8 cellular contexts compared by ENCODE assay signal in genomic region chr1:44030606-44031050, GRCh38. TPM values are rescaled to one million over a fixed set of nuclear protein-coding genes. Genes with fewer than 3 reads are reported as not detected.
DNase-seq lines count a peak whose midpoint lies in the region; ATAC-seq and TF ChIP-seq lines count a peak whose summit lies in the region.

No MANE protein-coding gene starts in this region.

- DNase-seq in AG20443 (ENCODE audit: low spot score) (peak; percentile 46), GM13976 (ENCODE audit: low spot score) (peak; percentile 68), PC-3 (no peak), breast epithelium (ENCODE audit: low spot score in 2 of 2) (peak in 1 of 2 donors; percentile 63), iris pigment epithelial cell (ENCODE audit: low read depth) (peak; percentile 39), NK-92 (lab: John Stamatoyannopoulos, UW; ENCODE audit: unreplicated experiment) (no peak)
- DNase-seq in stimulated activated CD4-positive, alpha-beta T cell treated with anti-CD3 and anti-CD28 coated beads, Interleukin-12 subunit alpha, Interleukin-12 subunit beta, amount 100 ng/mL, for 48 hours (ENCODE audit: low read depth in 2 of 3, low spot score in 1 of 3): peak; percentile 15 to 34 (median 17)

- TF ChIP-seq CTCF in GM13976 (IDR thresholded peaks at IDR 0.05; ENCODE audit: borderline replicate concordance, control extremely low read depth, extremely low read depth, insufficient read depth, missing control alignments): peak; percentile 17
- TF ChIP-seq CTCF in PC-3 (conservative IDR thresholded peaks at IDR 0.05; ENCODE audit: low read depth, low read length): peak; percentile 23
- no peak for TF ChIP-seq CTCF in breast epithelium (IDR thresholded peaks at IDR 0.05)

- H3K27me3 ChIP-seq in PC-3 (ENCODE audit: low read length): no peaks in the 10 kb centered on the region
- H3K27me3 ChIP-seq in breast epithelium: no peaks in the 10 kb centered on the region

- peak overlapping the region; percentile 90 for H3K4me2 ChIP-seq in PC-3 (ENCODE audit: low read length)

- no peaks in the 10 kb centered on the region for H3K36me3 ChIP-seq in PC-3 (ENCODE audit: low read depth, low read length)
- H3K36me3 ChIP-seq in breast epithelium: no peaks in the 10 kb centered on the region

- peak overlapping the region; percentile 91 for H3K4me3 ChIP-seq in PC-3 (ENCODE audit: low read length)
- H3K4me3 ChIP-seq in breast epithelium: peak overlapping the region; percentile 63 to 84 (median 78)

- no TSS peak for BruUV-seq in PC-3 (replicated peaks; lab: Mats Ljungman, UMichigan)

- intact Hi-C loops in PC-3 (cut with micrococcal nuclease): no loop called here
- intact Hi-C loops in breast epithelium (cut with DNase I; ENCODE audit: low total_unique reads): loop anchor here (10.0 kb wide), 1 partner anchor 266 kb away; no protein-coding TSS in a partner anchor

- H3K4me1 ChIP-seq in PC-3 (ENCODE audit: insufficient read depth, low read length): peaks cover 49% of the 10 kb centered on the region
- peaks cover 0 to 12% of the 10 kb centered on the region in 2 donors for H3K4me1 ChIP-seq in breast epithelium

- H2AFZ ChIP-seq in PC-3 (ENCODE audit: low read length): peak overlapping the region; percentile 45; the same call in 1 of the 2 replicates

- H3K9me2 ChIP-seq in PC-3 (replicated peaks; ENCODE audit: low read length): no peaks in the 10 kb centered on the region

- ATAC-seq in HG03060 (IDR thresholded peaks at IDR 0.05; ENCODE audit: low read depth, unreplicated experiment) (peak; percentile 10), PC-3 (peak; percentile 23)

- H4K20me1 ChIP-seq in PC-3 (ENCODE audit: low read length): no peaks in the 10 kb centered on the region

- CTCF ChIA-PET in PC-3 (lab: Charles Lee): interaction anchor here (0.6 to 1.0 kb wide), 3 partner anchors 18 to 347 kb away, joined by 3 to 5 read pairs (median 4); no protein-coding TSS in a partner anchor

- peaks cover 24% of the 10 kb centered on the region for H3K79me2 ChIP-seq in PC-3 (ENCODE audit: low read length)

- H3K27ac ChIP-seq in PC-3 (ENCODE audit: low read length): peak overlapping the region; percentile 98
- H3K27ac ChIP-seq in breast epithelium: peak overlapping the region; percentile 76 to 80

- no peak for TF ChIP-seq POLR2A in breast epithelium (IDR thresholded peaks at IDR 0.05)

- peak overlapping the region; percentile 98 for H3K9ac ChIP-seq in PC-3 (ENCODE audit: low read length)

- in situ Hi-C loops in GM13976 (cut with MboI; ENCODE audit: low sequenced_read_pairs, unreplicated experiment): no loop called here

- no peaks in the 10 kb centered on the region for H3F3A ChIP-seq in PC-3 (ENCODE audit: low read length, unreplicated experiment)

- POLR2A ChIA-PET in PC-3 (lab: Charles Lee; ENCODE audit: unreplicated experiment): interaction anchor here (0.6 to 0.9 kb wide), 6 partner anchors 18 to 578 kb away, joined by 5 to 17 read pairs (median 12); no protein-coding TSS in a partner anchor

- H3K9me3 ChIP-seq in PC-3 (ENCODE audit: low read length): no peaks in the 10 kb centered on the region
- no peaks in the 10 kb centered on the region for H3K9me3 ChIP-seq in breast epithelium

RNA-seq across cellular contexts. Expression of gene SLC6A9, which starts 0.6 kb away (rescaled TPM):
- total RNA-seq in PC-3 (2014; rRNA removed) (11.2 and 15.7 TPM in 2 replicates), breast epithelium (1 to 10 TPM in 2 of 3 donors, under 1 TPM in 1; 0.32 to 5.1 (median 3.9) TPM)

RNA-seq across cellular contexts. Expression of gene CCDC24, which starts 39.2 kb away (rescaled TPM):
- 10.1 and 21.9 TPM in 2 replicates for total RNA-seq in PC-3 (2014; rRNA removed)
- 10 to 100 TPM in 2 of 3 donors, 1 to 10 TPM in 1; 5.4 to 12.5 (median 12.3) TPM for total RNA-seq in breast epithelium

RNA-seq across cellular contexts. Expression of gene B4GALT2, which starts 51.6 kb away (rescaled TPM):
- total RNA-seq in PC-3 (2014; rRNA removed): 103 and 136 TPM in 2 replicates
- total RNA-seq in breast epithelium: 10 to 100 TPM; 19.8 to 49.9 (median 37.0) TPM

RNA-seq across cellular contexts. Expression of gene ATP6V0B, which starts 55.9 kb away (rescaled TPM):
- total RNA-seq in PC-3 (2014; rRNA removed) (207 and 241 TPM in 2 replicates), breast epithelium (100 to 1,000 TPM; 131 to 156 (median 155) TPM)

Comparison
In these comparisons a context has a peak if more than half of its experiments do, and no peak if none do; other contexts are left out.
1. DNase-seq: peak in AG20443 (single experiment), GM13976 (single experiment), iris pigment epithelial cell (single experiment) and stimulated activated CD4-positive, alpha-beta T cell treated with anti-CD3 and anti-CD28 coated beads, Interleukin-12 subunit alpha, Interleukin-12 subunit beta, amount 100 ng/mL, for 48 hours (3 of 3); none in PC-3 (single experiment) and NK-92 (single experiment).
2. CTCF ChIP-seq: peak in GM13976 (single experiment) and PC-3 (single experiment); none in breast epithelium (0 of 3).